In genomic region chr6:44621846-44622245, GRCh38 we compare ENCODE assay signal across 17 cellular contexts.
"Had no signal": no experiment of that assay in that cellular context is flagged by ENCODE, and none has a peak within 500 bp of the region (broad histone marks: within the 10 kb centered on the region; RNA-seq: fewer than 3 reads in every experiment).

No MANE protein-coding gene starts in this region.

- H3K36me3 ChIP-seq: colonic mucosa, right atrium auricular region had no signal

- H3K4me1 ChIP-seq: right atrium auricular region had no signal

- H3K9me3 ChIP-seq: colonic mucosa, right atrium auricular region had no signal

- ATAC-seq: activated T-helper 17 cell treated with anti-CD3 and anti-CD28 coated beads, Interleukin-2, amount 50 U/mL, for 72 hours; esophagus mucosa; stimulated activated memory B cell treated with anti-CD40 and anti-IgM and Interleukin-4, amounts not matched to agents 10 μg/mL and 1 μg/mL and 100 μg/mL, for 72 hours; T-cell had no signal

- H3K27me3 ChIP-seq: colonic mucosa, right atrium auricular region had no signal

- H3K4me3 ChIP-seq: colonic mucosa, right atrium auricular region had no signal

- H3K27ac ChIP-seq: colonic mucosa, right atrium auricular region had no signal

- DNase-seq: activated CD4-positive, alpha-beta T cell treated with anti-CD3 and anti-CD28 coated beads for 1 hour; activated CD4-positive, alpha-beta T cell treated with anti-CD3 and anti-CD28 coated beads, Interleukin-2, amount 50 U/mL, for 4 hours; activated naive CD4-positive, alpha-beta T cell treated with Interleukin-2 at 50 U/mL for 16 hours; activated T-cell treated with anti-CD3 and anti-CD28 coated beads for 4 hours; colonic mucosa; foreskin fibroblast; glutamatergic neuron; nephron progenitor cell; occipital lobe; stimulated activated CD4-positive, alpha-beta T cell treated with anti-CD3 and anti-CD28 coated beads, Interleukin-2, amount 100 ng/mL, for 48 hours; substantia nigra; T-cell; T1000 had no signal
